Comparison of ENCODE assay signal across 8 cellular contexts in the genomic region with DNA sequence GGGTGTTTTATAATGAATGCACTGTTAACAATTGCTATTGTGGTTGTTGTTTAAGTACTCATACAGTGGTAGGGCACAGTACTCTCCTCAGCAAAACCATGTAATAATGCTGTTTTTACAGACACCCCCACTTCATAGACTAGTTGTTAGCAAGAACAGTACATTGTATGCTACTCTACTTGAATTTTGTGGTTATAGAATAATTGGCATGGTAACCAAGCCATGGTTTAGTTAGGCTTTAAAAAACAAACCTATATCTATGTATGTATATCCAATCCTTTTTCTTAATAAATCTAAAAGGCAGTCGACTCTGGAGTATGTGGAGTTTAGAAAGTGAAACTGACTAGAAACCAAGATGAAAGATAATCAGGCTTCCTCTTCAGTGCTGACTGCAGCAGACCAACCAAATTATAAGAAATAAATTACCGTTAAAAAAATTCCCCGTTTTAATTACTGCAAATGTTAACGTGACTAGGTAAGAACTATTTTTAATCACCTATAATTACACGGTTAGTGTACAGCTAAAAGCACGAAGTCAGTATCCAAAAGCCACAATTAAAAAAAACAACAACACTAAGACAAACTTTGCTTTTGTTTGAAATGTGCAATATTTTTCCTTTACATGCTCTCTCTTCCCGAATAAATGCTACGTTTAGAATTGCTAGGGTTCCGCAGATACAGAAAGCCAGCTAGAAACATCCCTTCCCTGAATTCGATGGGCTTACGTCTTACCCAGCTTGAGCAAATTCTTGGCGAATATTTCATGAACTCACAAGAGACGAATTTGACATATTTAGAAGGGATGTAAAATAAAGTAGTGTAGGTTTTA.
DNase-seq lines count a peak whose midpoint lies in the region; ATAC-seq and TF ChIP-seq lines count a peak whose summit lies in the region.

No MANE protein-coding gene starts in this region.

- CTCF ChIA-PET in CD8-positive, alpha-beta T cell (lab: Charles Lee), result interaction anchor here (0.9 to 2.1 kb wide), 11 partner anchors 9 to 163 kb away, joined by 3 to 13 read pairs (median 6); partner anchors contain the start of gene SERTAD2
- CTCF ChIA-PET in PC-9 (lab: Charles Lee), result interaction anchor here (1.7 kb wide), 1 partner anchor 16 kb away, joined by 11 read pairs; no protein-coding TSS in a partner anchor

- H3K9me3 Mint-ChIP-seq in CD8-positive, alpha-beta T cell, result no peaks in the 10 kb centered on the region
- H3K9me3 Mint-ChIP-seq in GM23338, result no peaks in the 10 kb centered on the region

- H3K4me3 ChIP-seq in CD8-positive, alpha-beta T cell (ENCODE audit: low read depth, low read length), result peak overlapping the region; percentile 68
- H3K4me3 ChIP-seq in GM23338 (peak overlapping the region; percentile 63), PC-9 (peak overlapping the region; percentile 66), dorsolateral prefrontal cortex (peak overlapping the region; percentile 56 to 92 (median 81)), mucosa of descending colon (no peak overlapping the region), vagina (peak overlapping the region; percentile 70 to 83)

- H3K4me2 ChIP-seq in GM23338 (peak overlapping the region; percentile 88), PC-9 (peak overlapping the region; percentile 90)

- H3K27me3 Mint-ChIP-seq in CD8-positive, alpha-beta T cell (ENCODE audit: low read depth), result no peaks in the 10 kb centered on the region
- H3K27me3 Mint-ChIP-seq in GM23338 (ENCODE audit: insufficient read depth, low read depth, poor library complexity), result peaks cover 20% of the 10 kb centered on the region

- H3F3A ChIP-seq in GM23338 (replicated peaks; ENCODE audit: low read depth) (no peaks in the 10 kb centered on the region), PC-9 (ENCODE audit: insufficient read depth, low read depth) (peaks cover 14% of the 10 kb centered on the region)

- H3K4me3 Mint-ChIP-seq in CD8-positive, alpha-beta T cell, result peak overlapping the region; percentile 92
- H3K4me3 Mint-ChIP-seq in GM23338, result peak overlapping the region; percentile 84

- no peak for DNase-seq in CD8-positive, alpha-beta T cell
- DNase-seq in GM23338 (ENCODE audit: low spot score), result no peak
- no peak for DNase-seq in PC-9
- DNase-seq in dorsolateral prefrontal cortex, result no peak
- no peak for DNase-seq in mucosa of descending colon
- no peak for DNase-seq in vagina (ENCODE audit: extremely low spot score in 2 of 2)
- no peak for DNase-seq in cortex of kidney (lab: John Stamatoyannopoulos, UW)
- no peak for DNase-seq in GOT3 (lab: John Stamatoyannopoulos, UW)

- TF ChIP-seq POLR2A in vagina (IDR thresholded peaks at IDR 0.05), result no peak

- POLR2A ChIA-PET in CD8-positive, alpha-beta T cell (lab: Charles Lee), result interaction anchor here (0.6 to 2.3 kb wide), 12 partner anchors 12 to 158 kb away, joined by 3 to 30 read pairs (median 4); partner anchors contain the start of gene SERTAD2
- POLR2A ChIA-PET in PC-9 (lab: Charles Lee; ENCODE audit: unreplicated experiment), result interaction anchor here (0.6 to 1.3 kb wide), 6 partner anchors 16 to 363 kb away, joined by 4 to 8 read pairs (median 5); partner anchors contain the start of genes RAB1A and SERTAD2

- H3K9me2 ChIP-seq in GM23338 (ENCODE audit: insufficient read depth) (no peaks in the 10 kb centered on the region), PC-9 (ENCODE audit: insufficient read depth) (no peaks in the 10 kb centered on the region)

- H4K20me1 ChIP-seq in GM23338 (replicated peaks; ENCODE audit: insufficient read depth) (no peaks in the 10 kb centered on the region), PC-9 (ENCODE audit: insufficient read depth) (no peaks in the 10 kb centered on the region)

- peaks cover 11% of the 10 kb centered on the region for H3K4me1 ChIP-seq in CD8-positive, alpha-beta T cell (ENCODE audit: insufficient read depth, low read length)
- H3K4me1 ChIP-seq in GM23338 (ENCODE audit: insufficient read depth), result peaks cover 10% of the 10 kb centered on the region
- H3K4me1 ChIP-seq in PC-9 (replicated peaks; ENCODE audit: insufficient read depth), result peaks cover 45% of the 10 kb centered on the region
- peaks cover 11% of the 10 kb centered on the region for H3K4me1 ChIP-seq in mucosa of descending colon (ENCODE audit: low read depth)
- H3K4me1 ChIP-seq in vagina, result peaks cover 30% of the 10 kb centered on the region

- H3K27ac ChIP-seq in CD8-positive, alpha-beta T cell (ENCODE audit: low read depth, low read length), result peak overlapping the region; percentile 61
- no peak overlapping the region for H3K27ac ChIP-seq in GM23338 (ENCODE audit: low read depth)
- peak overlapping the region; percentile 84 for H3K27ac ChIP-seq in PC-9
- peak overlapping the region; percentile 92 to 100 (median 99) for H3K27ac ChIP-seq in dorsolateral prefrontal cortex
- peak overlapping the region; percentile 97 for H3K27ac ChIP-seq in vagina

- no peaks in the 10 kb centered on the region for H3K79me2 ChIP-seq in GM23338 (replicated peaks; ENCODE audit: insufficient read depth)
- no peaks in the 10 kb centered on the region for H3K79me2 ChIP-seq in PC-9 (ENCODE audit: low read depth)

- intact Hi-C loops in CD8-positive, alpha-beta T cell (cut with DNase I, micrococcal nuclease), result loop anchor here (1.0 to 5.0 kb wide), 7 partner anchors 16 to 120 kb away; partner anchors contain the start of gene SERTAD2 (in 1 of the 2)
- intact Hi-C loops in PC-9 (cut with micrococcal nuclease; ENCODE audit: unreplicated experiment), result loop anchor here (1.0 to 10.0 kb wide), 5 partner anchors 16 to 242 kb away; partner anchors contain the start of gene AFTPH
- intact Hi-C loops in dorsolateral prefrontal cortex (cut with DNase I), result loop anchor here (1.0 to 5.0 kb wide), 2 partner anchors 16 to 115 kb away; partner anchors contain the start of gene SERTAD2 (in 2 of the 2)
- intact Hi-C loops in mucosa of descending colon (cut with DNase I, micrococcal nuclease), result no loop called here
- intact Hi-C loops in vagina (cut with DNase I), result loop anchor here (5.0 kb wide), 1 partner anchor 115 kb away; the partner anchor contains the start of gene SERTAD2

- H3K27ac Mint-ChIP-seq in CD8-positive, alpha-beta T cell, result peak overlapping the region; percentile 93
- no peak overlapping the region for H3K27ac Mint-ChIP-seq in GM23338

- H3K9me3 ChIP-seq in CD8-positive, alpha-beta T cell (ENCODE audit: low read length), result no peaks in the 10 kb centered on the region
- H3K9me3 ChIP-seq in PC-9 (ENCODE audit: insufficient read depth, low read depth) (no peaks in the 10 kb centered on the region), mucosa of descending colon (no peaks in the 10 kb centered on the region), vagina (no peaks in the 10 kb centered on the region)

- H3K27me3 ChIP-seq in CD8-positive, alpha-beta T cell (ENCODE audit: insufficient read depth, low read length), result no peaks in the 10 kb centered on the region
- H3K27me3 ChIP-seq in GM23338 (ENCODE audit: insufficient read depth) (peaks cover 76% of the 10 kb centered on the region), PC-9 (ENCODE audit: insufficient read depth, low read depth) (no peaks in the 10 kb centered on the region), dorsolateral prefrontal cortex (no peaks in the 10 kb centered on the region), vagina (no peaks in the 10 kb centered on the region)

- peaks cover 4% of the 10 kb centered on the region for H3K36me3 Mint-ChIP-seq in CD8-positive, alpha-beta T cell
- H3K36me3 Mint-ChIP-seq in GM23338 (ENCODE audit: low read depth), result no peaks in the 10 kb centered on the region; the same call in 2 of the 3 replicates

- peaks cover 16% of the 10 kb centered on the region for H3K4me1 Mint-ChIP-seq in CD8-positive, alpha-beta T cell (ENCODE audit: low read depth)
- peaks cover 17% of the 10 kb centered on the region for H3K4me1 Mint-ChIP-seq in GM23338

- peak; percentile 65 for ATAC-seq in CD8-positive, alpha-beta T cell
- ATAC-seq in GM23338 (no peak), mucosa of descending colon (peak; percentile 34)

- TSS peak; percentile 93 for BruUV-seq in PC-9 (replicated peaks; lab: Mats Ljungman, UMichigan)

- TF ChIP-seq CTCF in CD8-positive, alpha-beta T cell (IDR thresholded peaks at IDR 0.05), result no peak
- TF ChIP-seq CTCF in GM23338 (conservative IDR thresholded peaks at IDR 0.05; ENCODE audit: low read depth in 2 of 2) (no peak), PC-9 (conservative IDR thresholded peaks at IDR 0.05) (no peak), dorsolateral prefrontal cortex (IDR thresholded peaks at IDR 0.05 in 54 of 56, conservative IDR thresholded peaks at IDR 0.05 in 2 of 56; ENCODE audit: low read depth in 1 of 56, partially characterized antibody in 56 of 56) (no peak), mucosa of descending colon (IDR thresholded peaks at IDR 0.05) (no peak), vagina (IDR thresholded peaks at IDR 0.05) (no peak)

- no peaks in the 10 kb centered on the region for H3K36me3 ChIP-seq in CD8-positive, alpha-beta T cell (ENCODE audit: insufficient read depth, low read length)
- no peaks in the 10 kb centered on the region for H3K36me3 ChIP-seq in GM23338 (ENCODE audit: insufficient read depth)
- no peaks in the 10 kb centered on the region for H3K36me3 ChIP-seq in PC-9 (ENCODE audit: low read depth)
- no peaks in the 10 kb centered on the region for H3K36me3 ChIP-seq in mucosa of descending colon (ENCODE audit: low read depth)
- no peaks in the 10 kb centered on the region for H3K36me3 ChIP-seq in vagina

- H2AFZ ChIP-seq in GM23338 (peak overlapping the region; percentile 99; the same call in 1 of the 2 replicates), PC-9 (peak overlapping the region; percentile 85)

TF ChIP-seq in GM23338, 12 proteins besides CTCF, POLR2A, EP300 and RAD21 (continues in another document):
- TF ChIP-seq EZH2 (IDR thresholded peaks at IDR 0.05; ENCODE audit: low read depth, unreplicated experiment), result no peak
- TF ChIP-seq NANOG (IDR thresholded peaks at IDR 0.05; ENCODE audit: borderline replicate concordance), result no peak
- no peak for TF ChIP-seq ZNF114 (CRISPR knock-in tag; IDR thresholded peaks at IDR 0.05)

Comparison
In these comparisons a context has a peak if more than half of its experiments do, and no peak if none do; other contexts are left out.
1. intact Hi-C loops: an anchor here in CD8-positive, alpha-beta T cell (1.0 to 5.0 kb wide), PC-9 (1.0 to 10.0 kb wide), dorsolateral prefrontal cortex (1.0 to 5.0 kb wide) and vagina (5.0 kb wide); none called in mucosa of descending colon.